Comparison of ENCODE assay signal across 9 cellular contexts in the genomic region with DNA sequence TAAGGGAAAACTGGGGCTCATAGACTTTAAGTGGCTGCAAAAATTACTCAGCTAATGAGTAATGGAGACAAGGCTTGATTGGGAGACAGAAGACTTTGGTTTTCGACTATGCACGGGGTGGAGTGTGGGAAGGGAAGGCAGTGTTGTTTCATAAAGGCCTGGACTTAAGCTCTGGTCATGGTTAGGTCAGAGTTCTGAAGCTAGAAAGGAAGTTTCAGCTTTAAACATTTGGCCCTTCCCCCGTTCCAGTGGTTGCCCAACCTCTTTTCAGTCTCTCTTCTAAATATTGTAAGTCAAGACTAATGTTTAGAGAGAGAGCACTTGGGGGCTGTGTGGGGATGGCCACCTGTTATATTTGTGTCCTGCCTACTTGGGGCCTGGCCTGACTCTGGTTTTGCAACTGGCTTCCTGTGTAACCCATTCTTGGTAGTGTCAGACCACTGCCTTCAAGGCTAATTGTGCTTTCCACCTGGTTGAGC. TPM values are rescaled to one million over a fixed set of nuclear protein-coding genes. Genes with fewer than 3 reads are reported as not detected.
DNase-seq lines count a peak whose midpoint lies in the region; ATAC-seq and TF ChIP-seq lines count a peak whose summit lies in the region.
"Had no signal": no experiment of that assay in that cellular context is flagged by ENCODE, and none has a peak within 500 bp of the region (broad histone marks: within the 10 kb centered on the region; RNA-seq: fewer than 3 reads in every experiment).

No MANE protein-coding gene starts in this region.

- H3K23ac ChIP-seq in neuronal stem cell (ENCODE audit: low read depth, low read length, poor library complexity): no peak overlapping the region

- H3K9ac ChIP-seq in MM.1S (ENCODE audit: low read length) (no peak overlapping the region), neuronal stem cell (ENCODE audit: low read depth, low read length, poor library complexity) (no peak overlapping the region)
- H3K9ac ChIP-seq: parathyroid adenoma had no signal

- H2BK15ac ChIP-seq in neuronal stem cell (ENCODE audit: low read length): no peak overlapping the region

- H2BK120ac ChIP-seq in neuronal stem cell (ENCODE audit: low read depth, low read length): no peak overlapping the region

- H3F3A ChIP-seq in MM.1S (ENCODE audit: insufficient read depth, low read length): peaks cover 6% of the 10 kb centered on the region; the same call in 1 of the 2 replicates

- H3K79me2 ChIP-seq in MM.1S (ENCODE audit: low read length): peaks cover 98% of the 10 kb centered on the region

- H4K91ac ChIP-seq in neuronal stem cell (ENCODE audit: low read depth, low read length, poor library complexity): no peak overlapping the region

- H3K4me3 ChIP-seq in MM.1S (ENCODE audit: low read length): no peak overlapping the region
- H3K4me3 ChIP-seq in esophagus squamous epithelium: no peak overlapping the region
- H3K4me3 ChIP-seq in neuronal stem cell (ENCODE audit: low read length in 2 of 2): no peak overlapping the region

- TF ChIP-seq POLR2A in GM18505 (IDR thresholded peaks at IDR 0.05; ENCODE audit: borderline replicate concordance, extremely low read depth, insufficient read depth, insufficient read length) (no peak), esophagus squamous epithelium (IDR thresholded peaks at IDR 0.05) (no peak)

- H4K8ac ChIP-seq in neuronal stem cell (ENCODE audit: low read depth, low read length): no peak overlapping the region

- H3K36me3 ChIP-seq in MM.1S (replicated peaks; ENCODE audit: insufficient read depth, low read length) (no peaks in the 10 kb centered on the region), esophagus squamous epithelium (no peaks in the 10 kb centered on the region), neuronal stem cell (replicated peaks in 1 of 2; ENCODE audit: control insufficient read depth in 2 of 2, insufficient read depth in 2 of 2, low read length in 2 of 2) (no peaks in the 10 kb centered on the region)

- H3K27me3 ChIP-seq in MM.1S (replicated peaks; ENCODE audit: insufficient read depth, low read length) (no peaks in the 10 kb centered on the region), esophagus squamous epithelium (no peaks in the 10 kb centered on the region), neuronal stem cell (ENCODE audit: control insufficient read depth in 3 of 3, insufficient read depth in 3 of 3, low read depth in 1 of 3, low read length in 3 of 3) (no peaks in the 10 kb centered on the region)

- TF ChIP-seq CTCF in MM.1S (IDR thresholded peaks at IDR 0.05; ENCODE audit: low read length): no peak
- TF ChIP-seq CTCF in esophagus squamous epithelium (IDR thresholded peaks at IDR 0.05): no peak

- H3K9me2 ChIP-seq in MM.1S (replicated peaks; ENCODE audit: insufficient read depth, low read length): no peaks in the 10 kb centered on the region

- H3K4me1 ChIP-seq in MM.1S (ENCODE audit: low read length) (peaks cover 44% of the 10 kb centered on the region), esophagus squamous epithelium (peaks cover 6 to 93% (median 52%) of the 10 kb centered on the region in 3 donors), neuronal stem cell (ENCODE audit: control insufficient read depth in 2 of 2, insufficient read depth in 1 of 2, low read depth in 1 of 2, low read length in 2 of 2) (no peaks in the 10 kb centered on the region)
- H3K4me1 ChIP-seq: parathyroid adenoma had no signal

- no peak overlapping the region for H3K18ac ChIP-seq in neuronal stem cell (ENCODE audit: low read length)

- H2BK12ac ChIP-seq in neuronal stem cell (ENCODE audit: low read length): no peak overlapping the region

- H2AFZ ChIP-seq in MM.1S (ENCODE audit: low read length): no peak overlapping the region
- no peak overlapping the region for H2AFZ ChIP-seq in neuronal stem cell (ENCODE audit: low read length)
- H2AFZ ChIP-seq: parathyroid adenoma had no signal

- peaks cover 3% of the 10 kb centered on the region for H3K79me1 ChIP-seq in neuronal stem cell (ENCODE audit: low read depth, low read length)

- 16 to 34% methylated on average over 3 of the region's 3 CpGs for WGBS in esophagus squamous epithelium, 2 donors
- no CpG with 5 or more reads among the region's 3 CpGs for WGBS in neuronal stem cell (ENCODE audit: extremely low coverage in 2 of 2, insufficient read length in 2 of 2, insufficient replicate concordance in 1 of 2), 2 donors

- no peak overlapping the region for H2AK5ac ChIP-seq in neuronal stem cell (ENCODE audit: low read depth, low read length)

- H3K14ac ChIP-seq in neuronal stem cell (ENCODE audit: low read length): no peak overlapping the region

- H3K27ac ChIP-seq in MM.1S (ENCODE audit: low read length) (peak overlapping the region; percentile 48; the same call in 1 of the 2 replicates), esophagus squamous epithelium (peak overlapping the region; percentile 34 to 64 (median 50)), neuronal stem cell (replicated peaks; ENCODE audit: low read length) (no peak overlapping the region)
- H3K27ac ChIP-seq: parathyroid adenoma had no signal

- H3K9me3 ChIP-seq in MM.1S (replicated peaks; ENCODE audit: insufficient read depth, low read length) (no peaks in the 10 kb centered on the region), esophagus squamous epithelium (no peaks in the 10 kb centered on the region), neuronal stem cell (replicated peaks in 1 of 2; ENCODE audit: control insufficient read depth in 2 of 2, insufficient read depth in 1 of 2, low read depth in 1 of 2, low read length in 2 of 2) (no peaks in the 10 kb centered on the region)

- H3K4me2 ChIP-seq in MM.1S (ENCODE audit: low read depth, low read length): 0 out of 2 replicates have a peak overlapping the region, but pooled peaks have one; percentile 2
- H3K4me2 ChIP-seq in neuronal stem cell (ENCODE audit: insufficient read depth, low read length, poor library complexity, severe bottlenecking): no peak overlapping the region

- intact Hi-C loops in esophagus squamous epithelium (cut with DNase I): no loop called here

- ATAC-seq in GM18505 (IDR thresholded peaks at IDR 0.05; ENCODE audit: unreplicated experiment) (peak; percentile 84), GM21717 (IDR thresholded peaks at IDR 0.05; ENCODE audit: unreplicated experiment) (peak; percentile 87)

- DNase-seq in MM.1S (peak; percentile 85), esophagus squamous epithelium (lab: John Stamatoyannopoulos, UW) (no peak), neuronal stem cell (ENCODE audit: low spot score) (no peak), NCI-H69 (lab: John Stamatoyannopoulos, UW) (no peak), DMS53 (lab: John Stamatoyannopoulos, UW) (no peak), hippocampal formation (lab: John Stamatoyannopoulos, UW) (no peak)

- no peak overlapping the region for H2BK5ac ChIP-seq in neuronal stem cell (ENCODE audit: low read length)

- H3K4ac ChIP-seq in neuronal stem cell (ENCODE audit: low read length): no peak overlapping the region

- no peaks in the 10 kb centered on the region; the same call in 1 of the 2 replicates for H4K20me1 ChIP-seq in MM.1S (ENCODE audit: insufficient read depth, low read length)

RNA-seq across cellular contexts. Expression of a gene that starts 21.0 kb away (rescaled TPM):
- total RNA-seq in esophagus squamous epithelium: 100 to 1,000 TPM in 3 of 4 donors, 10 to 100 TPM in 1; 62.4 to 158 (median 133) TPM
- polyA plus RNA-seq in neuronal stem cell (2013, experiment 1 of 2): 96.0 TPM
- 95.2 TPM for polyA plus RNA-seq in neuronal stem cell (2013, experiment 2 of 2)
